Comparison of ENCODE assay signal across 9 cellular contexts in the genomic region with DNA sequence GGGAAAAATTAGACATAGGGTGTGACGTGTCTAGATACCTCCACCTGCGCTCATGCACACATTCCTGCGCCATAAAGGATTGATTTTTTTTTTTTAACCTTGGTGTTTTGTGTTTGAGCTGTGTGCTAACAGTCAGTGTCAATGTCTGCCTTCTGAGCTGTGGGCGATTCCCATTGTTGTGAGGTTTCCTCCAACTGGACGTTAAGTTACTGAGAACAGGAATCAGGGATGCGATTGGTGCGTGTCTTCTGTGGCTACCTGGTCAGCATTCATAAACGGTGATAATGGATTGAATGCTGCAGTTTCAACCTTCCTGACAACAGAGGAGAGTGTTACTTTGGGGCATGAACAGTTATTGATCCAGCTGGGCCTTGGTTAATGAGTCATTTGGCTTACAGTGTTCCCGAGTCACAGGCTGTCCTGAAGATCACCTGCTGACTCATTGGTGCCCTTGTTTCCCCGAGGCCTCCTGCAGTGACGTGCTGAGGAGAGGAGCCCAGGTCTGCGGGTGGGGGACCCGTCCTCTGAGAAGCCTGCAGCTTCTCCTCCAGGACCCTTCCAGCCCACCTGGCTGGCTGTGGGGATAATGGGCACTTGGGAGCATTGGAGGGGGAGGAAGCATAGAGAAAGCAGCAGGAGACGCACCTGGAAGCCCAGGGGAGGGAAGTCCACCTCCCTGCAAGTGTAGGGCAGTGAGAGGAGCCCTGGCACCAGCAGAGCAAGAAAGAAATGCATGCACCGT. TPM values are rescaled to one million over a fixed set of nuclear protein-coding genes. Genes with fewer than 3 reads are reported as not detected.
DNase-seq lines count a peak whose midpoint lies in the region; ATAC-seq and TF ChIP-seq lines count a peak whose summit lies in the region.
"Had no signal": no experiment of that assay in that cellular context is flagged by ENCODE, and none has a peak within 500 bp of the region (broad histone marks: within the 10 kb centered on the region; RNA-seq: fewer than 3 reads in every experiment).

No MANE protein-coding gene starts in this region.

- no TSS peak for BruUV-seq in PC-3 (replicated peaks; lab: Mats Ljungman, UMichigan)

- H3K27ac Mint-ChIP-seq in endodermal cell: peak overlapping the region; percentile 40

- TF ChIP-seq CTCF in PC-3 (conservative IDR thresholded peaks at IDR 0.05; ENCODE audit: low read depth, low read length) (no peak), endodermal cell (conservative IDR thresholded peaks at IDR 0.05) (no peak), right atrium auricular region (IDR thresholded peaks at IDR 0.05) (no peak), coronary artery (IDR thresholded peaks at IDR 0.05) (no peak)

- peaks cover 13% of the 10 kb centered on the region for H3K4me1 ChIP-seq in PC-3 (ENCODE audit: insufficient read depth, low read length)
- peaks cover 5% of the 10 kb centered on the region for H3K4me1 ChIP-seq in endodermal cell (ENCODE audit: control insufficient read depth, insufficient read depth, low read length)
- H3K4me1 ChIP-seq in right atrium auricular region: no peaks in the 10 kb centered on the region

- H3K9me3 Mint-ChIP-seq in endodermal cell: no peaks in the 10 kb centered on the region

- POLR2A ChIA-PET in PC-3 (lab: Charles Lee; ENCODE audit: unreplicated experiment): interaction anchor here (0.5 to 0.7 kb wide), 2 partner anchors 87 to 367 kb away, joined by 3 to 4 read pairs; no protein-coding TSS in a partner anchor

- peak overlapping the region; percentile 35; the same call in 1 of the 2 replicates for H3K4me3 ChIP-seq in PC-3 (ENCODE audit: low read length)
- H3K4me3 ChIP-seq in endodermal cell (ENCODE audit: low read length): no peak overlapping the region
- H3K4me3 ChIP-seq in skeletal muscle cell (ENCODE audit: low read depth, low read length): no peak overlapping the region
- H3K4me3 ChIP-seq in right atrium auricular region: no peak overlapping the region
- no peak overlapping the region for H3K4me3 ChIP-seq in coronary artery

- no peaks in the 10 kb centered on the region for H3K27me3 ChIP-seq in PC-3 (ENCODE audit: low read length)
- peaks cover 24% of the 10 kb centered on the region for H3K27me3 ChIP-seq in endodermal cell (ENCODE audit: control insufficient read depth, insufficient read depth, low read length, poor library complexity, severe bottlenecking)
- H3K27me3 ChIP-seq in right atrium auricular region: no peaks in the 10 kb centered on the region

- H3K9me2 ChIP-seq in PC-3 (replicated peaks; ENCODE audit: low read length): no peaks in the 10 kb centered on the region

- WGBS in endodermal cell (ENCODE audit: insufficient coverage in 1 of 2, insufficient read length in 1 of 2), 2 experiments: 75 to 83% methylated on average over 8 to 15 of the region's 15 CpGs

- intact Hi-C loops in PC-3 (cut with micrococcal nuclease): no loop called here

- H3K9me3 ChIP-seq in PC-3 (ENCODE audit: low read length) (no peaks in the 10 kb centered on the region), endodermal cell (ENCODE audit: control insufficient read depth, low read length) (no peaks in the 10 kb centered on the region), right atrium auricular region (no peaks in the 10 kb centered on the region)

- no peak overlapping the region for H3K4me3 Mint-ChIP-seq in endodermal cell

- H2AFZ ChIP-seq in PC-3 (ENCODE audit: low read length): no peak overlapping the region

- H3K4me2 ChIP-seq in PC-3 (ENCODE audit: low read length): peak overlapping the region; percentile 73

- H4K20me1 ChIP-seq in PC-3 (ENCODE audit: low read length): no peaks in the 10 kb centered on the region

- CTCF ChIA-PET in PC-3 (lab: Charles Lee): interaction anchor here (0.6 kb wide), 1 partner anchor 339 kb away, joined by 5 read pairs; no protein-coding TSS in a partner anchor

- H3K9ac ChIP-seq in PC-3 (ENCODE audit: low read length) (no peak overlapping the region), endodermal cell (ENCODE audit: extremely low read depth, low read length, poor library complexity, severe bottlenecking) (no peak overlapping the region)

- no peaks in the 10 kb centered on the region for H3K79me2 ChIP-seq in PC-3 (ENCODE audit: low read length)

- H3K27me3 Mint-ChIP-seq in endodermal cell (ENCODE audit: insufficient read depth): peaks cover 2% of the 10 kb centered on the region

- H3K36me3 ChIP-seq in PC-3 (ENCODE audit: low read depth, low read length) (no peaks in the 10 kb centered on the region), endodermal cell (ENCODE audit: control insufficient read depth, insufficient read depth, low read length) (no peaks in the 10 kb centered on the region), right atrium auricular region (no peaks in the 10 kb centered on the region)

- peaks cover 7% of the 10 kb centered on the region for H3K36me3 Mint-ChIP-seq in endodermal cell (ENCODE audit: low read depth)

- DNase-seq in activated CD4-positive, alpha-beta T cell treated with anti-CD3 and anti-CD28 coated beads for 48 hours: peak; percentile 13
- no peak for DNase-seq in activated CD4-positive, alpha-beta T cell treated with anti-CD3 and anti-CD28 coated beads for 1 hour
- DNase-seq in PC-3 (peak; percentile 84), endodermal cell (peak; percentile 70), skeletal muscle cell (ENCODE audit: low read depth) (peak; percentile 41), right atrium auricular region (ENCODE audit: low spot score) (no peak), NCI-H524 (lab: John Stamatoyannopoulos, UW) (no peak), coronary artery (ENCODE audit: low spot score) (no peak)
- DNase-seq: NCI-H1092 had no signal

- no peaks in the 10 kb centered on the region for H3F3A ChIP-seq in PC-3 (ENCODE audit: low read length, unreplicated experiment)

- ATAC-seq in PC-3: peak; percentile 94

- peaks cover 14% of the 10 kb centered on the region for H3K4me1 Mint-ChIP-seq in endodermal cell

- H3K27ac ChIP-seq in PC-3 (ENCODE audit: low read length): peak overlapping the region; percentile 44
- no peak overlapping the region for H3K27ac ChIP-seq in endodermal cell (ENCODE audit: low read depth, low read length)
- no peak overlapping the region for H3K27ac ChIP-seq in right atrium auricular region
- no peak overlapping the region for H3K27ac ChIP-seq in coronary artery

RNA-seq across cellular contexts. Expression of a gene that starts 25.8 kb away (rescaled TPM):
- total RNA-seq in PC-3 (2014; rRNA removed) (5.4 and 5.6 TPM in 2 replicates), endodermal cell (10 to 100 TPM; 10.0 to 11.1 TPM), right atrium auricular region (under 1 TPM; 0.41 to 0.67 TPM)
- polyA plus RNA-seq in endodermal cell (2013, experiment 1 of 2): 11.5 TPM
- polyA plus RNA-seq in endodermal cell (2013, experiment 2 of 2): 10.0 TPM

Comparison
In these comparisons a context has a peak if more than half of its experiments do, and no peak if none do; other contexts are left out.
1. DNase-seq: peak in activated CD4-positive, alpha-beta T cell treated with anti-CD3 and anti-CD28 coated beads for 48 hours (single experiment), PC-3 (single experiment), endodermal cell (single experiment) and skeletal muscle cell (single experiment); none in activated CD4-positive, alpha-beta T cell treated with anti-CD3 and anti-CD28 coated beads for 1 hour (single experiment), right atrium auricular region (single experiment), NCI-H524 (0 of 2) and coronary artery (single experiment).